In genomic region chr15:38012894-38013293, GRCh38 we compare ENCODE assay signal across 16 cellular contexts.
DNase-seq lines count a peak whose midpoint lies in the region; TF ChIP-seq lines count a peak whose summit lies in the region.
"Had no signal": no experiment of that assay in that cellular context is flagged by ENCODE, and none has a peak within 500 bp of the region (broad histone marks: within the 10 kb centered on the region; RNA-seq: fewer than 3 reads in every experiment).

No MANE protein-coding gene starts in this region.

- no peaks in the 10 kb centered on the region for H3K9me3 ChIP-seq in OCI-LY7 (ENCODE audit: low read length)
- H3K9me3 ChIP-seq in effector memory CD4-positive, alpha-beta T cell (ENCODE audit: control insufficient read depth, low read length), result no peaks in the 10 kb centered on the region

- intact Hi-C loops in OCI-LY7 (cut with micrococcal nuclease; ENCODE audit: unreplicated experiment), result no loop called here

- H3K4me3 ChIP-seq in OCI-LY7 (ENCODE audit: low read depth, low read length, poor library complexity, severe bottlenecking) (no peak overlapping the region), epithelial cell of proximal tubule (ENCODE audit: low read depth, low read length) (no peak overlapping the region)
- no peak overlapping the region for H3K4me3 ChIP-seq in effector memory CD4-positive, alpha-beta T cell (ENCODE audit: insufficient read depth, low read depth, low read length, poor library complexity, severe bottlenecking)
- H3K4me3 ChIP-seq: SK-N-MC had no signal

- CTCF ChIA-PET in OCI-LY7 (lab: Charles Lee; ENCODE audit: unreplicated experiment), result no interaction called here

- POLR2A ChIA-PET in OCI-LY7 (lab: Charles Lee), result interaction anchor here (0.5 to 1.2 kb wide), 5 partner anchors 11 to 398 kb away, joined by 3 to 8 read pairs (median 3); no protein-coding TSS in a partner anchor

- H3K79me2 ChIP-seq in OCI-LY7 (ENCODE audit: insufficient read depth, low read depth, low read length), result no peaks in the 10 kb centered on the region

- H3K4me2 ChIP-seq in OCI-LY7 (ENCODE audit: low read length), result no peak overlapping the region

- no peak overlapping the region for H3K27ac ChIP-seq in OCI-LY7 (ENCODE audit: low read depth, low read length, poor library complexity, severe bottlenecking)
- no peak overlapping the region for H3K27ac ChIP-seq in effector memory CD4-positive, alpha-beta T cell (ENCODE audit: insufficient read depth, low read length, poor library complexity, severe bottlenecking)
- H3K27ac ChIP-seq: SK-N-MC had no signal

- TF ChIP-seq CTCF in OCI-LY7 (conservative IDR thresholded peaks at IDR 0.05; ENCODE audit: low read length), result no peak
- peak; percentile 36 for TF ChIP-seq CTCF in epithelial cell of proximal tubule (conservative IDR thresholded peaks at IDR 0.05; ENCODE audit: low read depth, low read length)

- no peak overlapping the region for H2AFZ ChIP-seq in OCI-LY7 (ENCODE audit: low read length)

- DNase-seq in HT-29 (ENCODE audit: low spot score) (peak; percentile 60), OCI-LY7 (ENCODE audit: low spot score) (peak; percentile 5), epithelial cell of proximal tubule (ENCODE audit: low read depth) (no peak), pons (ENCODE audit: low spot score) (peak; percentile 21), retina (no peak), iPS-NIHi11 (ENCODE audit: low spot score) (no peak)
- DNase-seq in activated CD4-positive, CD25-positive, alpha-beta regulatory T cell treated with anti-CD3 and anti-CD28 coated beads, Interleukin-2, amount 50 U/mL, for 72 hours, result no peak
- DNase-seq in effector memory CD4-positive, alpha-beta T cell, result no peak
- DNase-seq: AML-193; CD4-positive, alpha-beta T cell; Kasumi-1; MV-4-11; NCI-H1417 treated with DMSO at 0.1 percent for 48 hours; NCI-H2029; NCI-H524 had no signal

- no peaks in the 10 kb centered on the region for H3K27me3 ChIP-seq in effector memory CD4-positive, alpha-beta T cell (replicated peaks; ENCODE audit: control insufficient read depth, insufficient read depth, low read length, poor library complexity, severe bottlenecking)

- no peaks in the 10 kb centered on the region for H3K9me2 ChIP-seq in OCI-LY7 (ENCODE audit: insufficient read depth, low read length)

- no peaks in the 10 kb centered on the region for H3K36me3 ChIP-seq in OCI-LY7 (ENCODE audit: insufficient read depth, low read length)
- H3K36me3 ChIP-seq in effector memory CD4-positive, alpha-beta T cell (ENCODE audit: control insufficient read depth, insufficient read depth, low read length), result no peaks in the 10 kb centered on the region

- no TSS peak for BruUV-seq in OCI-LY7 (replicated peaks; lab: Mats Ljungman, UMichigan)

- no peaks in the 10 kb centered on the region for H3K4me1 ChIP-seq in OCI-LY7 (ENCODE audit: insufficient read depth, low read length, poor library complexity, severe bottlenecking)
- H3K4me1 ChIP-seq in effector memory CD4-positive, alpha-beta T cell (ENCODE audit: control insufficient read depth, insufficient read depth, low read length, poor library complexity, severe bottlenecking), result no peaks in the 10 kb centered on the region

- H4K20me1 ChIP-seq in OCI-LY7 (ENCODE audit: insufficient read depth, low read length), result no peaks in the 10 kb centered on the region

Comparison
In these comparisons a context has a peak if more than half of its experiments do, and no peak if none do; other contexts are left out.
1. DNase-seq: peak in HT-29 (single experiment), OCI-LY7 (single experiment) and pons (single experiment); none in epithelial cell of proximal tubule (single experiment), activated CD4-positive, CD25-positive, alpha-beta regulatory T cell treated with anti-CD3 and anti-CD28 coated beads, Interleukin-2, amount 50 U/mL, for 72 hours (single experiment), effector memory CD4-positive, alpha-beta T cell (0 of 3), retina (single experiment) and iPS-NIHi11 (single experiment).